2 cellular contexts compared by ENCODE assay signal in the genomic region with DNA sequence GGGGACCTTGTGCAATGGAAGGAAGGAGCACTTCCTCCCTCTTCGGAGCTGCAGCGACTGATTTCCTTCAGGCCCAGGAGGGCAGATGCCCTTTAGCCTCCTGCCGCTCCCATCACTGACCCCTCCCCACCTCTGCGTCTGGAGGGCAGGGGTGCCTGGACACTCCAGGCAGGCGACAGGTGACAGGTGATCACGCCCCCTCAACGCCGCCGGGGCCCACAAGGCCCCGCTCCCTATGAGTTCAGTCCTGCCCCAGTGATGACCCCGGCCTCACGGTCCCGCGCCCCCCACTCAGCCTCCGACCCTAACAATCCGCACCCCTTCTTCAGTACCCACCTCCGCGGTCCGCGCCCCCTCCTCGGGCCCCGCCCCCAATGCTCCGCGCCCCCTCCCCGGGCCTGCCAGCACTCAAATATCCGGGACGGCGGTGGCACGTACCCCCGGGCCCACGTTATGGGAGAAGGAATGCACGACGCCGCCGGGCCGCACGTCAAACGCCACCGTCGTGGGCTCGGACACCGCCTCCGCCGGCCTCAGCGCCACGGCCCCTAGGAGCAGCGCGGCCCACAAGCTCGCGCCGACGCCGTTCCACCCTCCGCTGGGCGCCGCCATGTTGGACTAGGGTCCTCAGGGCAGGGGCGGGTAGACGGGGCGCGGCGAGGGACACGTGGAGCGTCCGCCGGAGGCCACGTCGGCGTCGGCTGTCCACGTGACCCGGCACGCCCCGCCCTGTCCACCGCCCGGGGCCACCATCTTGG.
A peak's percentile ranks its signal among the peaks of the same experiment; 100 is the strongest.
TF ChIP-seq lines count a peak whose summit lies in the region.

A gene (minus strand): TSS at position 620 of the 758 bp plus-strand sequence. CDS start 8 bp downstream, at position 612.

TF ChIP-seq in IMR-90, 13 proteins besides CTCF, POLR2A, EP300 and RAD21:
- TF ChIP-seq CHD1 (IDR thresholded peaks at IDR 0.05; ENCODE audit: low read depth, low read length) (no peak), BHLHE40 (IDR thresholded peaks at IDR 0.05; ENCODE audit: low read depth, low read length) (0 out of 2 replicates have a peak, but pooled peaks have one; percentile 30), RCOR1 (IDR thresholded peaks at IDR 0.05; ENCODE audit: insufficient replicate concordance, low read length) (no peak), MXI1 (IDR thresholded peaks at IDR 0.05; ENCODE audit: borderline replicate concordance, low read depth, low read length) (peak; percentile 96), NFE2L2 (IDR thresholded peaks at IDR 0.05; ENCODE audit: low read depth, low read length) (no peak), MAZ (IDR thresholded peaks at IDR 0.05; ENCODE audit: borderline replicate concordance, low read depth, low read length) (peak; percentile 40; the same call in 1 of the 2 replicates), MAFK (IDR thresholded peaks at IDR 0.05; ENCODE audit: low read depth, low read length) (no peak), CEBPB (IDR thresholded peaks at IDR 0.05; ENCODE audit: low read depth, low read length) (peak; percentile 63), RFX5 (IDR thresholded peaks at IDR 0.05; ENCODE audit: low read depth, low read length) (no peak), FOS (IDR thresholded peaks at IDR 0.05; ENCODE audit: low read depth, low read length) (peak; percentile 52; the same call in 1 of the 2 replicates), SMC3 (IDR thresholded peaks at IDR 0.05; ENCODE audit: low read depth, low read length) (no peak)
- TF ChIP-seq, protein P1, sequence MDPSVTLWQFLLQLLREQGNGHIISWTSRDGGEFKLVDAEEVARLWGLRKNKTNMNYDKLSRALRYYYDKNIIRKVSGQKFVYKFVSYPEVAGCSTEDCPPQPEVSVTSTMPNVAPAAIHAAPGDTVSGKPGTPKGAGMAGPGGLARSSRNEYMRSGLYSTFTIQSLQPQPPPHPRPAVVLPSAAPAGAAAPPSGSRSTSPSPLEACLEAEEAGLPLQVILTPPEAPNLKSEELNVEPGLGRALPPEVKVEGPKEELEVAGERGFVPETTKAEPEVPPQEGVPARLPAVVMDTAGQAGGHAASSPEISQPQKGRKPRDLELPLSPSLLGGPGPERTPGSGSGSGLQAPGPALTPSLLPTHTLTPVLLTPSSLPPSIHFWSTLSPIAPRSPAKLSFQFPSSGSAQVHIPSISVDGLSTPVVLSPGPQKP (IDR thresholded peaks at IDR 0.05; ENCODE audit: borderline replicate concordance, low read depth, low read length): no peak
- TF ChIP-seq, protein P2, sequence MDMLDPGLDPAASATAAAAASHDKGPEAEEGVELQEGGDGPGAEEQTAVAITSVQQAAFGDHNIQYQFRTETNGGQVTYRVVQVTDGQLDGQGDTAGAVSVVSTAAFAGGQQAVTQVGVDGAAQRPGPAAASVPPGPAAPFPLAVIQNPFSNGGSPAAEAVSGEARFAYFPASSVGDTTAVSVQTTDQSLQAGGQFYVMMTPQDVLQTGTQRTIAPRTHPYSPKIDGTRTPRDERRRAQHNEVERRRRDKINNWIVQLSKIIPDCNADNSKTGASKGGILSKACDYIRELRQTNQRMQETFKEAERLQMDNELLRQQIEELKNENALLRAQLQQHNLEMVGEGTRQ (IDR thresholded peaks at IDR 0.05; ENCODE audit: low read depth, low read length): peak; percentile 98

TF ChIP-seq in endothelial cell of umbilical vein, 7 proteins besides CTCF, POLR2A, EP300 and RAD21:
- TF ChIP-seq FOS (IDR thresholded peaks at IDR 0.05; ENCODE audit: borderline replicate concordance, insufficient read depth, low read length): no peak
- no peak for TF ChIP-seq GATA2 (IDR thresholded peaks at IDR 0.05; ENCODE audit: insufficient read depth, insufficient read length, low read depth, low read length)
- peak; percentile 92 for TF ChIP-seq POLR2AphosphoS5 (IDR thresholded peaks at IDR 0.05; ENCODE audit: insufficient read depth, low read depth, low read length)
- no peak for TF ChIP-seq EZH2 (IDR thresholded peaks at IDR 0.05; ENCODE audit: borderline replicate concordance, low read depth, low read length, severe bottlenecking)
- TF ChIP-seq MYC (IDR thresholded peaks at IDR 0.05; ENCODE audit: low read depth, low read length): peak; percentile 65
- TF ChIP-seq, protein P3, sequence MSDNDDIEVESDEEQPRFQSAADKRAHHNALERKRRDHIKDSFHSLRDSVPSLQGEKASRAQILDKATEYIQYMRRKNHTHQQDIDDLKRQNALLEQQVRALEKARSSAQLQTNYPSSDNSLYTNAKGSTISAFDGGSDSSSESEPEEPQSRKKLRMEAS (IDR thresholded peaks at IDR 0.05; ENCODE audit: insufficient read depth, insufficient read length): peak; percentile 98
- no peak for TF ChIP-seq JUN (IDR thresholded peaks at IDR 0.05; ENCODE audit: borderline replicate concordance, insufficient read depth, insufficient read length, low read depth)
